1 cellular context compared by ENCODE assay signal in the genomic region with DNA sequence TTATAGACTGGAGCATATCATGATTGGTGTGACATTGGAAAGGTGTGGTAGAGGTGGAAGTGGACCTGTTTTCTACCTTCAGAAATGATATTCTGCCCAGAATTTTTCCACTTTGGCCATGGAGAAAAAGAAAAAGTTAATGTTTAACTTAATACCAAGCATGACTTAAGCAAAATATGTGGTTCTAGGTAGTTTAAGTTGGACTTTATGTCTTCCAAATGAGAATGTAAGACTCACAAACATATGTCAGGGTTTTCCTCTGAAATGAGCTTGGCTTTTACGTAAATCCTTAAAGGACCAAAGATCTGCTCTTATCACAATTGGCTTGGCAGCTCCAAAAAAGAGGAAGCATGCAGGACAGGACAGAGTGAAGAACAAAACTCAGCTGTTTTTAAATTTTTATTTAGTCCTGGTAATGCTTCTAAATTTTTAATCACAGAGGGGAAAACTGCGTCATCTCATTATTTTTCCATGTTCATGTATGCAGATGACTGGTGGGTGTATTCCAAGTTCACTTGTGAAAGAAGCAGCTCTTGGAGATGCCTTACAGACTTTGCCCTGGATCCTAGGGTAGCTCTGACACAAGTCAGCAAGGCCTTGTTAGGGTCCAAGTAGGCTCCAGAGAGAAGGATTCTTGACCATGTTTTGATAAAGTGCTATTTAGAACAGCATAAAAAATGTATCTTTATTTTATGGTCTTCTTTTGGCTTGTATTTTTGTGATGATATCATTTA.
TF ChIP-seq lines count a peak whose summit lies in the region.

No MANE protein-coding gene starts in this region.

TF ChIP-seq in HepG2, 621 proteins besides CTCF, POLR2A, EP300 and RAD21 (continued from another document and continues in another):
- TF ChIP-seq, protein P1, sequence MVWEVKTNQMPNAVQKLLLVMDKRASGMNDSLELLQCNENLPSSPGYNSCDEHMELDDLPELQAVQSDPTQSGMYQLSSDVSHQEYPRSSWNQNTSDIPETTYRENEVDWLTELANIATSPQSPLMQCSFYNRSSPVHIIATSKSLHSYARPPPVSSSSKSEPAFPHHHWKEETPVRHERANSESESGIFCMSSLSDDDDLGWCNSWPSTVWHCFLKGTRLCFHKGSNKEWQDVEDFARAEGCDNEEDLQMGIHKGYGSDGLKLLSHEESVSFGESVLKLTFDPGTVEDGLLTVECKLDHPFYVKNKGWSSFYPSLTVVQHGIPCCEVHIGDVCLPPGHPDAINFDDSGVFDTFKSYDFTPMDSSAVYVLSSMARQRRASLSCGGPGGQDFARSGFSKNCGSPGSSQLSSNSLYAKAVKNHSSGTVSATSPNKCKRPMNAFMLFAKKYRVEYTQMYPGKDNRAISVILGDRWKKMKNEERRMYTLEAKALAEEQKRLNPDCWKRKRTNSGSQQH (CRISPR knock-in tag; IDR thresholded peaks at IDR 0.05; ENCODE audit: low read depth) = 0 out of 2 replicates have a peak, but pooled peaks have one; percentile 45
- no peak for TF ChIP-seq RBM22 (optimal IDR thresholded peaks at IDR 0.05; ENCODE audit: low read length)
- peak; percentile 57 for TF ChIP-seq POLR2AphosphoS5 (IDR thresholded peaks at IDR 0.05; ENCODE audit: low read depth, low read length)
- TF ChIP-seq YEATS4 (CRISPR knock-in tag; IDR thresholded peaks at IDR 0.05; ENCODE audit: borderline replicate concordance) = peak; percentile 51; the same call in 1 of the 2 replicates
- TF ChIP-seq GLMP (CRISPR knock-in tag; IDR thresholded peaks at IDR 0.05; ENCODE audit: borderline replicate concordance) = no peak
- 0 out of 2 replicates have a peak, but pooled peaks have one; percentile 33 for TF ChIP-seq CREM (IDR thresholded peaks at IDR 0.05)
- TF ChIP-seq CREM (CRISPR knock-in tag; IDR thresholded peaks at IDR 0.05) = no peak
- no peak for TF ChIP-seq BCLAF1 (IDR thresholded peaks at IDR 0.05)
- no peak for TF ChIP-seq CENPX (CRISPR knock-in tag; IDR thresholded peaks at IDR 0.05)
- TF ChIP-seq ZNF614 (CRISPR knock-in tag; IDR thresholded peaks at IDR 0.05; ENCODE audit: borderline replicate concordance) = no peak
- TF ChIP-seq, protein P2, sequence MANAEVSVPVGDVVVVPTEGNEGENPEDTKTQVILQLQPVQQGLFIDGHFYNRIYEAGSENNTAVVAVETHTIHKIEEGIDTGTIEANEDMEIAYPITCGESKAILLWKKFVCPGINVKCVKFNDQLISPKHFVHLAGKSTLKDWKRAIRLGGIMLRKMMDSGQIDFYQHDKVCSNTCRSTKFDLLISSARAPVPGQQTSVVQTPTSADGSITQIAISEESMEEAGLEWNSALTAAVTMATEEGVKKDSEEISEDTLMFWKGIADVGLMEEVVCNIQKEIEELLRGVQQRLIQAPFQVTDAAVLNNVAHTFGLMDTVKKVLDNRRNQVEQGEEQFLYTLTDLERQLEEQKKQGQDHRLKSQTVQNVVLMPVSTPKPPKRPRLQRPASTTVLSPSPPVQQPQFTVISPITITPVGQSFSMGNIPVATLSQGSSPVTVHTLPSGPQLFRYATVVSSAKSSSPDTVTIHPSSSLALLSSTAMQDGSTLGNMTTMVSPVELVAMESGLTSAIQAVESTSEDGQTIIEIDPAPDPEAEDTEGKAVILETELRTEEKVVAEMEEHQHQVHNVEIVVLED (CRISPR knock-in tag; IDR thresholded peaks at IDR 0.05; ENCODE audit: borderline replicate concordance) = no peak
- TF ChIP-seq ATF2 (CRISPR knock-in tag; IDR thresholded peaks at IDR 0.05) = peak; percentile 29; the same call in 1 of the 2 replicates
- TF ChIP-seq ATF6 (CRISPR knock-in tag; conservative IDR thresholded peaks at IDR 0.05) = no peak
- no peak for TF ChIP-seq ZNF280D (CRISPR knock-in tag; IDR thresholded peaks at IDR 0.05)
- no peak for TF ChIP-seq HOXA9 (CRISPR knock-in tag; IDR thresholded peaks at IDR 0.05; ENCODE audit: borderline replicate concordance)
- TF ChIP-seq ZNF557 (CRISPR knock-in tag; IDR thresholded peaks at IDR 0.05) = no peak
- 0 out of 2 replicates have a peak, but pooled peaks have one; percentile 50 for TF ChIP-seq DNMT3B (CRISPR knock-in tag; conservative IDR thresholded peaks at IDR 0.05)
- peak; percentile 54; the same call in 1 of the 2 replicates for TF ChIP-seq NCOA2 (CRISPR knock-in tag; IDR thresholded peaks at IDR 0.05)
- TF ChIP-seq, protein P3, sequence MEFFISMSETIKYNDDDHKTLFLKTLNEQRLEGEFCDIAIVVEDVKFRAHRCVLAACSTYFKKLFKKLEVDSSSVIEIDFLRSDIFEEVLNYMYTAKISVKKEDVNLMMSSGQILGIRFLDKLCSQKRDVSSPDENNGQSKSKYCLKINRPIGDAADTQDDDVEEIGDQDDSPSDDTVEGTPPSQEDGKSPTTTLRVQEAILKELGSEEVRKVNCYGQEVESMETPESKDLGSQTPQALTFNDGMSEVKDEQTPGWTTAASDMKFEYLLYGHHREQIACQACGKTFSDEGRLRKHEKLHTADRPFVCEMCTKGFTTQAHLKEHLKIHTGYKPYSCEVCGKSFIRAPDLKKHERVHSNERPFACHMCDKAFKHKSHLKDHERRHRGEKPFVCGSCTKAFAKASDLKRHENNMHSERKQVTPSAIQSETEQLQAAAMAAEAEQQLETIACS (CRISPR knock-in tag; IDR thresholded peaks at IDR 0.05) = no peak
- TF ChIP-seq, protein P4, sequence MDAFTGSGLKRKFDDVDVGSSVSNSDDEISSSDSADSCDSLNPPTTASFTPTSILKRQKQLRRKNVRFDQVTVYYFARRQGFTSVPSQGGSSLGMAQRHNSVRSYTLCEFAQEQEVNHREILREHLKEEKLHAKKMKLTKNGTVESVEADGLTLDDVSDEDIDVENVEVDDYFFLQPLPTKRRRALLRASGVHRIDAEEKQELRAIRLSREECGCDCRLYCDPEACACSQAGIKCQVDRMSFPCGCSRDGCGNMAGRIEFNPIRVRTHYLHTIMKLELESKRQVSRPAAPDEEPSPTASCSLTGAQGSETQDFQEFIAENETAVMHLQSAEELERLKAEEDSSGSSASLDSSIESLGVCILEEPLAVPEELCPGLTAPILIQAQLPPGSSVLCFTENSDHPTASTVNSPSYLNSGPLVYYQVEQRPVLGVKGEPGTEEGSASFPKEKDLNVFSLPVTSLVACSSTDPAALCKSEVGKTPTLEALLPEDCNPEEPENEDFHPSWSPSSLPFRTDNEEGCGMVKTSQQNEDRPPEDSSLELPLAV (CRISPR knock-in tag; conservative IDR thresholded peaks at IDR 0.05; ENCODE audit: low read depth) = no peak
- TF ChIP-seq KAT8 (CRISPR knock-in tag; IDR thresholded peaks at IDR 0.05) = 0 out of 2 replicates have a peak, but pooled peaks have one; percentile 8
- no peak for TF ChIP-seq ZNF687 (CRISPR knock-in tag; IDR thresholded peaks at IDR 0.05)
